Comparison of ENCODE assay signal across 22 cellular contexts in genomic region chr17:18194394-18194793, GRCh38. TPM values are rescaled to one million over a fixed set of nuclear protein-coding genes. Genes with fewer than 3 reads are reported as not detected.
A peak's percentile ranks its signal among the peaks of the same experiment; 100 is the strongest.
DNase-seq lines count a peak whose midpoint lies in the region; ATAC-seq, FAIRE-seq and TF ChIP-seq lines count a peak whose summit lies in the region.
"Had no signal": no experiment of that assay in that cellular context is flagged by ENCODE, and none has a peak within 500 bp of the region (broad histone marks: within the 10 kb centered on the region; RNA-seq: fewer than 3 reads in every experiment).

No MANE protein-coding gene starts in this region.

- H3K14ac ChIP-seq in mesenchymal stem cell (ENCODE audit: low read length in 2 of 2), result no peak overlapping the region

- H3K79me1 ChIP-seq in mesenchymal stem cell (replicated peaks; ENCODE audit: low read length, poor library complexity, severe bottlenecking), result peaks cover 24% of the 10 kb centered on the region

- no peak overlapping the region for H2BK12ac ChIP-seq in mesenchymal stem cell (ENCODE audit: low read length in 2 of 2)

- no peak overlapping the region for H2BK120ac ChIP-seq in mesenchymal stem cell (ENCODE audit: low read depth, low read length)

- H3K4me1 ChIP-seq in HEK293 (ENCODE audit: control insufficient read depth, insufficient read depth, low read length) (peaks cover 9% of the 10 kb centered on the region), keratinocyte (ENCODE audit: control insufficient read depth, extremely low read depth, insufficient read depth, low read length) (peaks cover 20% of the 10 kb centered on the region), mesenchymal stem cell (ENCODE audit: control insufficient read depth, insufficient read depth, low read depth, low read length) (peaks cover 8% of the 10 kb centered on the region)

- dilution Hi-C loops in keratinocyte (cut with MboI; ENCODE audit: extremely low pct_ligation_motif_present, low sequenced_read_pairs), result no loop called here

- no peak overlapping the region for H4K8ac ChIP-seq in mesenchymal stem cell (ENCODE audit: low read length)

- H3K4me2 ChIP-seq in keratinocyte (ENCODE audit: control insufficient read depth, extremely low read depth, insufficient read depth, low read depth, low read length), result no peak overlapping the region
- H3K4me2 ChIP-seq in mesenchymal stem cell (ENCODE audit: low read length, poor library complexity, severe bottlenecking), result no peak overlapping the region
- H3K4me2 ChIP-seq: BLaER1 had no signal

- no peak overlapping the region for H2BK5ac ChIP-seq in mesenchymal stem cell (ENCODE audit: low read depth, low read length, poor library complexity, severe bottlenecking)

- no peak for ATAC-seq in activated naive CD8-positive, alpha-beta T cell treated with anti-CD3 and anti-CD28 coated beads, Interleukin-2, amount 50 U/mL, for 24 hours
- ATAC-seq in stimulated activated naive CD8-positive, alpha-beta T cell treated with anti-CD3 and anti-CD28 coated beads, Interleukin-15, amount 100 ng/mL, for 72 hours, result no peak
- no peak for ATAC-seq in HG03097 (IDR thresholded peaks at IDR 0.05; ENCODE audit: low FRiP score, unreplicated experiment)

- H2BK15ac ChIP-seq in mesenchymal stem cell (ENCODE audit: low read depth, poor library complexity, severe bottlenecking), result no peak overlapping the region

- H3K4me3 Mint-ChIP-seq in activated naive CD8-positive, alpha-beta T cell, result no peak overlapping the region
- no peak overlapping the region for H3K4me3 Mint-ChIP-seq in activated naive CD8-positive, alpha-beta T cell treated with anti-CD3 and anti-CD28 coated beads, Interleukin-2, amount 50 U/mL, for 24 hours
- no peak overlapping the region for H3K4me3 Mint-ChIP-seq in stimulated activated naive CD8-positive, alpha-beta T cell treated with anti-CD3 and anti-CD28 coated beads, Interleukin-15, amount 100 ng/mL, for 72 hours

- no peaks in the 10 kb centered on the region for H3K27me3 Mint-ChIP-seq in activated naive CD8-positive, alpha-beta T cell
- no peaks in the 10 kb centered on the region for H3K27me3 Mint-ChIP-seq in activated naive CD8-positive, alpha-beta T cell treated with anti-CD3 and anti-CD28 coated beads, Interleukin-2, amount 50 U/mL, for 24 hours
- H3K27me3 Mint-ChIP-seq in stimulated activated naive CD8-positive, alpha-beta T cell treated with anti-CD3 and anti-CD28 coated beads, Interleukin-15, amount 100 ng/mL, for 72 hours, result no peaks in the 10 kb centered on the region
- H3K27me3 Mint-ChIP-seq: CD4-positive, alpha-beta memory T cell had no signal

- H3K4me1 Mint-ChIP-seq in activated naive CD8-positive, alpha-beta T cell (ENCODE audit: low read depth), result peaks cover 80% of the 10 kb centered on the region
- H3K4me1 Mint-ChIP-seq in activated naive CD8-positive, alpha-beta T cell treated with anti-CD3 and anti-CD28 coated beads, Interleukin-2, amount 50 U/mL, for 24 hours, result peaks cover 53% of the 10 kb centered on the region
- peaks cover 84% of the 10 kb centered on the region for H3K4me1 Mint-ChIP-seq in stimulated activated naive CD8-positive, alpha-beta T cell treated with anti-CD3 and anti-CD28 coated beads, Interleukin-15, amount 100 ng/mL, for 72 hours

- H3K23ac ChIP-seq in mesenchymal stem cell (ENCODE audit: low read length in 2 of 2), result no peak overlapping the region

- TF ChIP-seq CTCF in HEK293 (tag by site-specific recombination; IDR thresholded peaks at IDR 0.05) (no peak), keratinocyte (optimal IDR thresholded peaks at IDR 0.05 in 1 of 3, IDR thresholded peaks at IDR 0.05 in 1 of 3, conservative IDR thresholded peaks at IDR 0.05 in 1 of 3; ENCODE audit: extremely low read depth in 1 of 3, insufficient read depth in 2 of 3, low read length in 3 of 3) (no peak)

- H3K9ac ChIP-seq in keratinocyte (ENCODE audit: control insufficient read depth, extremely low read depth, insufficient read depth, low read length) (no peak overlapping the region), mesenchymal stem cell (ENCODE audit: low read length) (no peak overlapping the region)

- no peaks in the 10 kb centered on the region for H3K9me3 Mint-ChIP-seq in activated naive CD8-positive, alpha-beta T cell (ENCODE audit: low read depth)
- no peaks in the 10 kb centered on the region for H3K9me3 Mint-ChIP-seq in activated naive CD8-positive, alpha-beta T cell treated with anti-CD3 and anti-CD28 coated beads, Interleukin-2, amount 50 U/mL, for 24 hours
- H3K9me3 Mint-ChIP-seq in stimulated activated naive CD8-positive, alpha-beta T cell treated with anti-CD3 and anti-CD28 coated beads, Interleukin-15, amount 100 ng/mL, for 72 hours, result no peaks in the 10 kb centered on the region
- H3K9me3 Mint-ChIP-seq: CD4-positive, alpha-beta memory T cell had no signal

- no peak for DNase-seq in activated naive CD8-positive, alpha-beta T cell treated with anti-CD3 and anti-CD28 coated beads, Interleukin-2, amount 50 U/mL, for 24 hours
- no peak for DNase-seq in keratinocyte (ENCODE audit: low read depth, low spot score)
- no peak for DNase-seq in stimulated activated naive CD8-positive, alpha-beta T cell treated with anti-CD3 and anti-CD28 coated beads, Interleukin-15, amount 100 ng/mL, for 72 hours
- no peak for DNase-seq in mesenchymal stem cell
- DNase-seq: CD4-positive, alpha-beta memory T cell; COR-L47; DMS53; NCI-H1048; NCI-H1417; NCI-H1694 treated with DMSO at 0.1 percent for 48 hours; NCI-H2081; NCI-H2227 treated with DMSO at 0.1 percent for 48 hours; NCI-H526 treated with DMSO at 0.1 percent for 48 hours; RPMI8226; SHP77 had no signal

- H3K27ac ChIP-seq in HEK293 (ENCODE audit: extremely low read depth, low read depth, low read length), result 0 out of 2 replicates have a peak overlapping the region, but pooled peaks have one; percentile 34
- H3K27ac ChIP-seq in keratinocyte (ENCODE audit: control insufficient read depth, insufficient read depth, low read length), result peak overlapping the region; percentile 22
- no peak overlapping the region for H3K27ac ChIP-seq in mesenchymal stem cell (ENCODE audit: low read length, poor library complexity, severe bottlenecking)
- H3K27ac ChIP-seq: BLaER1 had no signal

- H3K18ac ChIP-seq in mesenchymal stem cell (ENCODE audit: low read depth in 1 of 2, low read length in 2 of 2), result no peak overlapping the region

- H3K9me3 ChIP-seq in HEK293 (ENCODE audit: control insufficient read depth, insufficient read depth, low read depth, low read length), result no peaks in the 10 kb centered on the region
- H3K9me3 ChIP-seq in keratinocyte (ENCODE audit: control insufficient read depth, low read depth, low read length), result no peaks in the 10 kb centered on the region
- no peaks in the 10 kb centered on the region for H3K9me3 ChIP-seq in mesenchymal stem cell (ENCODE audit: control insufficient read depth, low read length)
- H3K9me3 ChIP-seq: BLaER1 had no signal

- H3K36me3 ChIP-seq in HEK293 (ENCODE audit: control insufficient read depth in 2 of 2, insufficient read depth in 1 of 2, low read length in 2 of 2) (peaks cover 59 to 89% of the 10 kb centered on the region in 2 experiments), keratinocyte (ENCODE audit: control insufficient read depth in 2 of 2, extremely low read depth in 1 of 2, insufficient read depth in 2 of 2, low read length in 2 of 2) (peaks cover 16 to 41% of the 10 kb centered on the region in 2 experiments), mesenchymal stem cell (ENCODE audit: control insufficient read depth in 1 of 2, insufficient read depth in 2 of 2, low read depth in 1 of 2, low read length in 2 of 2) (peaks cover 37 to 68% of the 10 kb centered on the region in 2 experiments)

- FAIRE-seq in keratinocyte (lab: Jason Lieb, UNC), result peak; percentile 36
- FAIRE-seq: A204.1, GM18507, H54 had no signal

- H3K9me1 ChIP-seq in keratinocyte (ENCODE audit: control insufficient read depth, extremely low read depth, insufficient read depth, low read length), result peaks cover 5% of the 10 kb centered on the region

- H3K27ac Mint-ChIP-seq in activated naive CD8-positive, alpha-beta T cell, result peak overlapping the region; percentile 22
- H3K27ac Mint-ChIP-seq in activated naive CD8-positive, alpha-beta T cell treated with anti-CD3 and anti-CD28 coated beads, Interleukin-2, amount 50 U/mL, for 24 hours, result no peak overlapping the region
- H3K27ac Mint-ChIP-seq in stimulated activated naive CD8-positive, alpha-beta T cell treated with anti-CD3 and anti-CD28 coated beads, Interleukin-15, amount 100 ng/mL, for 72 hours, result peak overlapping the region; percentile 19

- no peak overlapping the region for H3K4ac ChIP-seq in mesenchymal stem cell (ENCODE audit: low read depth in 1 of 2, low read length in 2 of 2)

- H3K79me2 ChIP-seq in keratinocyte (ENCODE audit: control insufficient read depth, insufficient read depth, low read length), result peaks cover 79% of the 10 kb centered on the region

- no CpG with 5 or more reads among the region's 4 CpGs for WGBS in mesenchymal stem cell

- H3K36me3 Mint-ChIP-seq in activated naive CD8-positive, alpha-beta T cell, result peaks cover 2% of the 10 kb centered on the region
- H3K36me3 Mint-ChIP-seq in activated naive CD8-positive, alpha-beta T cell treated with anti-CD3 and anti-CD28 coated beads, Interleukin-2, amount 50 U/mL, for 24 hours (ENCODE audit: low read depth), result peaks cover 60% of the 10 kb centered on the region

- H2AFZ ChIP-seq in keratinocyte (ENCODE audit: control insufficient read depth, low read length) (no peak overlapping the region), mesenchymal stem cell (ENCODE audit: low read depth, low read length) (no peak overlapping the region)

- POLR2A ChIA-PET in HEK293 (lab: Yijun Ruan, JAX), result interaction anchor here (3.2 kb wide), 1 partner anchor 11 kb away, joined by 24 read pairs; the partner anchor contains the start of gene ALKBH5

- H3K27me3 ChIP-seq in keratinocyte (ENCODE audit: control insufficient read depth, extremely low read depth, insufficient read depth, low read length), result no peaks in the 10 kb centered on the region
- no peaks in the 10 kb centered on the region for H3K27me3 ChIP-seq in mesenchymal stem cell (ENCODE audit: control insufficient read depth in 1 of 2, insufficient read depth in 1 of 2, low read length in 2 of 2)
- H3K27me3 ChIP-seq: BLaER1 had no signal

- CTCF ChIA-PET in HEK293 (lab: Yijun Ruan, JAX), result no interaction called here

- peaks cover 31% of the 10 kb centered on the region for H4K20me1 ChIP-seq in keratinocyte (ENCODE audit: control insufficient read depth, extremely low read depth, insufficient read depth, low read length)

- H3K4me3 ChIP-seq in HEK293 (ENCODE audit: low read depth, low read length) (no peak overlapping the region), keratinocyte (ENCODE audit: control insufficient read depth in 2 of 3, extremely low read depth in 1 of 3, insufficient read depth in 2 of 3, low read depth in 1 of 3, low read length in 3 of 3) (no peak overlapping the region), mesenchymal stem cell (ENCODE audit: insufficient read depth in 1 of 2, low read depth in 1 of 2, low read length in 2 of 2) (no peak overlapping the region)
- H3K4me3 ChIP-seq: BLaER1 had no signal

- H4K91ac ChIP-seq in mesenchymal stem cell (ENCODE audit: low read length), result no peak overlapping the region

- no peak overlapping the region for H2AK5ac ChIP-seq in mesenchymal stem cell (ENCODE audit: low read length, severe bottlenecking)

RNA-seq across cellular contexts. Expression of gene ALKBH5, which starts 10.8 kb away (rescaled TPM):
- 41.5 to 71.3 TPM (median 50.2 TPM) in 3 replicates for polyA plus RNA-seq in keratinocyte
- 17.1 TPM for polyA plus RNA-seq in keratinocyte (2011; ENCODE audit: low read depth)
- 51.0 and 54.6 TPM in 2 replicates for polyA plus RNA-seq in keratinocyte (2011; cell fraction: cytosol; rRNA removed)
- polyA plus RNA-seq in keratinocyte (2011; cell fraction: nucleus; rRNA removed), result 30.2 and 31.4 TPM in 2 replicates
- 27.8 and 45.8 TPM in 2 replicates for polyA plus RNA-seq in keratinocyte (2012; ENCODE audit: low replicate concordance)
- polyA minus RNA-seq in keratinocyte, result 85.6 to 109 TPM (median 91.2 TPM) in 3 replicates
- 113 TPM for polyA minus RNA-seq in keratinocyte (2011; cell fraction: cytosol; rRNA and poly(A)+ RNA removed)
- polyA minus RNA-seq in keratinocyte (2011; cell fraction: nucleus; rRNA and poly(A)+ RNA removed), result 29.6 and 33.9 TPM in 2 replicates
- polyA plus RNA-seq in mesenchymal stem cell (2013, experiment 1 of 2), result 51.3 TPM
- polyA plus RNA-seq in mesenchymal stem cell (2013, experiment 2 of 2), result 51.2 TPM

RNA-seq across cellular contexts. Expression of gene LLGL1, which starts 31.0 kb away (rescaled TPM):
- polyA plus RNA-seq in keratinocyte, result 13.8 to 24.7 TPM (median 22.6 TPM) in 3 replicates
- 4.3 TPM for polyA plus RNA-seq in keratinocyte (2011; ENCODE audit: low read depth)
- 13.0 and 26.4 TPM in 2 replicates for polyA plus RNA-seq in keratinocyte (2011; cell fraction: cytosol; rRNA removed)
- polyA plus RNA-seq in keratinocyte (2011; cell fraction: nucleus; rRNA removed), result 29.1 and 37.8 TPM in 2 replicates
- 9.8 and 22.3 TPM in 2 replicates for polyA plus RNA-seq in keratinocyte (2012; ENCODE audit: low replicate concordance)
- 25.2 to 45.1 TPM (median 34.6 TPM) in 3 replicates for polyA minus RNA-seq in keratinocyte
- polyA minus RNA-seq in keratinocyte (2011; cell fraction: cytosol; rRNA and poly(A)+ RNA removed), result 54.5 TPM
- polyA minus RNA-seq in keratinocyte (2011; cell fraction: nucleus; rRNA and poly(A)+ RNA removed), result 32.7 and 34.8 TPM in 2 replicates
- 13.5 TPM for polyA plus RNA-seq in mesenchymal stem cell (2013, experiment 1 of 2)
- 13.0 TPM for polyA plus RNA-seq in mesenchymal stem cell (2013, experiment 2 of 2)
